ENCODE assay signal across 35 cellular contexts in the genomic region with DNA sequence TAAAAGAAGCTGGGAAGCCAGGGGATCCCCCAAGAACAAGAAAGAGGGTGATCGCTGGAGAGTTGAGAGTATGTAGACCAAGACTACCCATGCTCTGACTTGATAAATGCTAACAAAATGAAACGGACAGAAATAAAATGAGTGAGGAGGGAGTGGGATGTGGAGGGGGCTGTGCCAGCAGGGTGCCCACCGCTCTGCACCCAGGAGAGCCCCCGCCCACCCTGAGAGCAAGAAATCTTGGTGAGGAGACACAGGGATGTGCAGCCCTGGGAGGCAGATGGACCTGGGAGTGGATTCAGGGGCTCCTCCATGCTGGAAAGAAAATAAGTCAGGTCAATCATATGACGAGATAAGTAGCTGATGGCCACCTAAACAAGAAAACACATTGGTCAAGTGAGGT.
"Had no signal": no experiment of that assay in that cellular context is flagged by ENCODE, and none has a peak within 500 bp of the region (broad histone marks: within the 10 kb centered on the region; RNA-seq: fewer than 3 reads in every experiment).

No MANE protein-coding gene starts in this region.

- DNase-seq: Karpas-422, Kasumi-1, KG1, MG63, MM.1S, MV-4-11, NCI-H1048, NCI-H1092, NCI-H1092 treated with DMSO at 0.1 percent for 48 hours, NCI-H1105, NCI-H1105 treated with DMSO at 0.1 percent for 48 hours, NCI-H1417, NCI-H1417 treated with DMSO at 0.1 percent for 48 hours, NCI-H1436, NCI-H1436 treated with DMSO at 0.1 percent for 48 hours, NCI-H146, NCI-H1694, NCI-H1694 treated with DMSO at 0.1 percent for 48 hours, NCI-H187, NCI-H187 treated with DMSO at 0.1 percent for 48 hours, NCI-H1930, NCI-H2029, NCI-H2029 treated with DMSO at 0.1 percent for 48 hours, NCI-H2081, NCI-H2081 treated with DMSO at 0.1 percent for 48 hours, NCI-H2107, NCI-H2171, NCI-H2171 treated with DMSO at 0.1 percent for 48 hours, NCI-H2227 treated with DMSO at 0.1 percent for 48 hours, NCI-H226, NCI-H345, NCI-H446, NCI-H446 treated with DMSO at 0.1 percent for 48 hours, NCI-H510A had no signal

- H3K27me3 ChIP-seq: MG63 had no signal

- H3K9me3 ChIP-seq: MG63 had no signal

- H3K27ac ChIP-seq: KMS-11 had no signal

- H3K36me3 ChIP-seq: MG63 had no signal

- H3K4me3 ChIP-seq: MG63 had no signal
